17 cellular contexts compared by ENCODE assay signal in genomic region chr6:44049989-44050871, GRCh38.
DNase-seq lines count a peak whose midpoint lies in the region; ATAC-seq and TF ChIP-seq lines count a peak whose summit lies in the region.
"Had no signal": no experiment of that assay in that cellular context is flagged by ENCODE, and none has a peak within 500 bp of the region (broad histone marks: within the 10 kb centered on the region; RNA-seq: fewer than 3 reads in every experiment).

No MANE protein-coding gene starts in this region.

- peak overlapping the region; percentile 39 for H3K27ac ChIP-seq in angular gyrus (ENCODE audit: low read depth, low read length)
- H3K27ac ChIP-seq in heart right ventricle = peak overlapping the region in 7 of 10 donors; percentile 42 to 77 (median 69)
- H3K27ac ChIP-seq in rectal smooth muscle tissue (ENCODE audit: low read depth, low read length) = peak overlapping the region; percentile 89
- H3K27ac ChIP-seq: upper lobe of left lung had no signal

- no peaks in the 10 kb centered on the region for H3K27me3 ChIP-seq in heart right ventricle
- no peaks in the 10 kb centered on the region for H3K27me3 ChIP-seq in rectal smooth muscle tissue (ENCODE audit: control insufficient read depth, insufficient read depth, low read length)
- H3K27me3 ChIP-seq: upper lobe of left lung had no signal

- CTCF ChIA-PET in activated CD4-positive, alpha-beta T cell treated with anti-CD3 and anti-CD28 coated beads for 36 hours (lab: Charles Lee) = interaction anchor here (0.6 to 1.3 kb wide), 6 partner anchors 9 to 286 kb away, joined by 3 to 4 read pairs (median 3); partner anchors contain the start of gene VEGFA

- no peaks in the 10 kb centered on the region for H3K27me3 Mint-ChIP-seq in activated CD4-positive, alpha-beta T cell treated with anti-CD3 and anti-CD28 coated beads for 36 hours

- H3K9me3 Mint-ChIP-seq in activated CD4-positive, alpha-beta T cell treated with anti-CD3 and anti-CD28 coated beads for 36 hours (ENCODE audit: low read depth) = no peaks in the 10 kb centered on the region
- H3K9me3 Mint-ChIP-seq: activated T-helper 1 cell treated with anti-CD3 and anti-CD28 coated beads, Interleukin-12 subunit alpha, Interleukin-12 subunit beta, Interleukin-2, Interleukin-4 antibody, amounts not matched to agents 30 ng/mL and 10 ng/mL and 1 ng/mL, durations not matched to agents 14 hours and 24 hours and 36 hours had no signal

- peaks cover 6% of the 10 kb centered on the region for H3K4me1 Mint-ChIP-seq in activated CD4-positive, alpha-beta T cell treated with anti-CD3 and anti-CD28 coated beads for 36 hours
- H3K4me1 Mint-ChIP-seq: CD4-positive, alpha-beta memory T cell had no signal

- H3K4me3 Mint-ChIP-seq in activated CD4-positive, alpha-beta T cell treated with anti-CD3 and anti-CD28 coated beads for 36 hours = no peak overlapping the region
- H3K4me3 Mint-ChIP-seq: activated T-helper 1 cell treated with anti-CD3 and anti-CD28 coated beads, Interleukin-12 subunit alpha, Interleukin-12 subunit beta, Interleukin-2, Interleukin-4 antibody, amounts not matched to agents 30 ng/mL and 10 ng/mL and 1 ng/mL, durations not matched to agents 14 hours and 24 hours and 36 hours; CD4-positive, alpha-beta memory T cell had no signal

- no peak for TF ChIP-seq CTCF in heart right ventricle (IDR thresholded peaks at IDR 0.05)

- intact Hi-C loops in heart right ventricle (cut with DNase I) (no loop called here), sciatic nerve (cut with DNase I) (no loop called here)
- intact Hi-C loops in activated CD4-positive, alpha-beta T cell treated with anti-CD3 and anti-CD28 coated beads for 36 hours (cut with DNase I, micrococcal nuclease) = no loop called here

- H3K36me3 ChIP-seq in heart right ventricle (no peaks in the 10 kb centered on the region), rectal smooth muscle tissue (ENCODE audit: control insufficient read depth, insufficient read depth, low read length) (no peaks in the 10 kb centered on the region)
- H3K36me3 ChIP-seq: upper lobe of left lung had no signal

- no peaks in the 10 kb centered on the region for H3K9me3 ChIP-seq in heart right ventricle
- H3K9me3 ChIP-seq: upper lobe of left lung had no signal

- H3K4me1 ChIP-seq in heart right ventricle (peaks cover 7 to 73% (median 50%) of the 10 kb centered on the region in 9 donors), rectal smooth muscle tissue (ENCODE audit: control insufficient read depth, insufficient read depth, low read length) (peaks cover 41% of the 10 kb centered on the region)

- 73 to 77% methylated on average over 6 of the region's 6 CpGs for WGBS in heart right ventricle, 2 donors

- no peaks in the 10 kb centered on the region for H3K36me3 Mint-ChIP-seq in activated CD4-positive, alpha-beta T cell treated with anti-CD3 and anti-CD28 coated beads for 36 hours (ENCODE audit: low read depth)
- H3K36me3 Mint-ChIP-seq: CD4-positive, alpha-beta memory T cell had no signal

- no peak overlapping the region for H3K9ac ChIP-seq in rectal smooth muscle tissue (ENCODE audit: low read length)

- ATAC-seq in heart right ventricle (no peak), sciatic nerve (no peak)
- ATAC-seq in activated CD4-positive, alpha-beta T cell treated with anti-CD3 and anti-CD28 coated beads for 36 hours = no peak

- DNase-seq in EH (ENCODE audit: low read depth) (peak; percentile 83), heart right ventricle (no peak), NCI-H1417 treated with DMSO at 0.1 percent for 48 hours (lab: John Stamatoyannopoulos, UW) (no peak), sciatic nerve (ENCODE audit: low spot score) (no peak), dedifferentiated amniotic fluid mesenchymal stem cell (ENCODE audit: extremely low spot score) (no peak)
- DNase-seq in activated CD4-positive, alpha-beta T cell treated with anti-CD3 and anti-CD28 coated beads for 36 hours = no peak
- DNase-seq: activated CD4-positive, CD25-positive, alpha-beta regulatory T cell treated with anti-CD3 and anti-CD28 coated beads, Interleukin-2, amount 50 U/mL, for 72 hours; CD4-positive, alpha-beta memory T cell; GF-D8; NCI-H1048; NCI-H510A treated with DMSO at 0.1 percent for 48 hours; SHP77; upper lobe of left lung had no signal

- no peak overlapping the region for H3K27ac Mint-ChIP-seq in activated CD4-positive, alpha-beta T cell treated with anti-CD3 and anti-CD28 coated beads for 36 hours
- H3K27ac Mint-ChIP-seq: CD4-positive, alpha-beta memory T cell had no signal

- H3K4me3 ChIP-seq in heart right ventricle (no peak overlapping the region), rectal smooth muscle tissue (ENCODE audit: low read length) (no peak overlapping the region)
- H3K4me3 ChIP-seq: lung, upper lobe of left lung had no signal

- POLR2A ChIA-PET in activated CD4-positive, alpha-beta T cell treated with anti-CD3 and anti-CD28 coated beads for 36 hours (lab: Charles Lee) = no interaction called here

Comparison
In these comparisons a context has a peak if more than half of its experiments do, and no peak if none do; other contexts are left out.
1. H3K27ac ChIP-seq: peak in every context shown above with its lines; median percentile 89 in rectal smooth muscle tissue; 69 in heart right ventricle; 39 in angular gyrus.